7 cellular contexts compared by ENCODE assay signal in the genomic region with DNA sequence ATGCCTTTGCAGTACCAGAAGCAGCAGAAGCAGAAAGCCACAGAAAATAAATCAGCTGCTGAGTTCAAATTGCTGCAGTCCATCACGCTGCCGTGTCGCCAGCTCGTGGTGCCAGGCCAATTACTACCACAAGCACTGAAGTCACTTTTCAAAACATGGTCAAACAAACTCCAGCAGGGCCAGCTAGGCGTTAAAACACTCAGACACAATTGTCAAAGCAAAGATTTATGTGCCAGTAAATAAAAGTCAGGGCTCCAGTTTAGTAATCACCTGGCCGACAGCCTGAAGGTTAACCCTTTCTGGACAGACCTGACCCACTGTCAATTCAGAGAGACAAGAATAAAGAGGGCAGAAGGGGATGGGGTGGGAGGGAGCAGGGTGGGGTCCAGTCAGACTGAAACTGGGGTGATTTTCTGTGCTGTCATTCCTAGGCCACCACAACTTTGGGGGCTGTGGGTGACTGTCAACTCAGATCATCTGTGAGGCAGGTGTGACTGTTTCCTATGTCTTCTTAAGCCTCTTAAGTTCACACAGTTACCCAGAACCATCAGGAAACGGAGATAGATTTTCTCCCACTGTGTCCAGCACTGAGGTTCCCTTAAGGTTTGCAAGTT.
DNase-seq lines count a peak whose midpoint lies in the region; ATAC-seq and TF ChIP-seq lines count a peak whose summit lies in the region.

No MANE protein-coding gene starts in this region.

- no peak for TF ChIP-seq POLR2A in body of pancreas (IDR thresholded peaks at IDR 0.05)

- WGBS in body of pancreas, 2 donors = 12 to 13% methylated on average over 7 of the region's 7 CpGs

- no peaks in the 10 kb centered on the region for H3K27me3 ChIP-seq in body of pancreas
- H3K27me3 ChIP-seq in A673 (replicated peaks; ENCODE audit: insufficient read depth, low read depth, low read length, poor library complexity) = no peaks in the 10 kb centered on the region

- no TSS peak for BruUV-seq in A673 (replicated peaks; lab: Mats Ljungman, UMichigan)

- POLR2A ChIA-PET in A673 (lab: Charles Lee; ENCODE audit: low non-redundant PET) = interaction anchor here (0.6 kb wide), 1 partner anchor 19 kb away, joined by 3 read pairs; no protein-coding TSS in a partner anchor

- peak overlapping the region; percentile 88 to 94 (median 91) for H3K27ac ChIP-seq in body of pancreas
- no peak overlapping the region for H3K27ac ChIP-seq in A673 (ENCODE audit: low read depth, low read length, poor library complexity, severe bottlenecking)

- H3K36me3 ChIP-seq in body of pancreas (replicated peaks in 1 of 2; ENCODE audit: insufficient read depth in 1 of 2, low read depth in 2 of 2) (no peaks in the 10 kb centered on the region), A673 (ENCODE audit: insufficient read depth, low read length, poor library complexity, severe bottlenecking) (no peaks in the 10 kb centered on the region)

- ATAC-seq in GM18873 (IDR thresholded peaks at IDR 0.05; ENCODE audit: low FRiP score, unreplicated experiment) = peak; percentile 47
- peak; percentile 38 for ATAC-seq in HG02623 (IDR thresholded peaks at IDR 0.05; ENCODE audit: unreplicated experiment)
- ATAC-seq in body of pancreas = peak; percentile 51

- intact Hi-C loops in body of pancreas (cut with DNase I) (no loop called here), A673 (cut with micrococcal nuclease; ENCODE audit: unreplicated experiment) (no loop called here)

- H3K4me1 ChIP-seq in body of pancreas = peaks cover 58% of the 10 kb centered on the region
- no peaks in the 10 kb centered on the region for H3K4me1 ChIP-seq in A673 (ENCODE audit: insufficient read depth, low read length, poor library complexity, severe bottlenecking)

- no peak overlapping the region for H3K4me3 ChIP-seq in body of pancreas
- no peak overlapping the region for H3K4me3 ChIP-seq in A673 (ENCODE audit: low read depth, low read length, poor library complexity, severe bottlenecking)

- H3K9me3 ChIP-seq in body of pancreas (no peaks in the 10 kb centered on the region), A673 (ENCODE audit: low read depth, low read length, poor library complexity, severe bottlenecking) (no peaks in the 10 kb centered on the region)

- CTCF ChIA-PET in A673 (lab: Charles Lee) = no interaction called here

- peak in 1 of 7 experiments; percentile 6 for TF ChIP-seq CTCF in body of pancreas (IDR thresholded peaks at IDR 0.05)
- TF ChIP-seq CTCF in A673 (conservative IDR thresholded peaks at IDR 0.05; ENCODE audit: low read depth, low read length) = no peak

- DNase-seq in NCI-H2029 treated with DMSO at 0.1 percent for 48 hours (lab: John Stamatoyannopoulos, UW) (peak; percentile 50), body of pancreas (peak; percentile 78 to 84 (median 80)), A673 (ENCODE audit: low spot score) (no peak), hippocampal formation (lab: John Stamatoyannopoulos, UW) (no peak)
- no peak for DNase-seq in effector CD4-positive, alpha-beta T cell

Comparison
In these comparisons a context has a peak if more than half of its experiments do, and no peak if none do; other contexts are left out.
1. DNase-seq: peak in NCI-H2029 treated with DMSO at 0.1 percent for 48 hours (single experiment) and body of pancreas (4 of 4); none in A673 (single experiment), hippocampal formation (0 of 2) and effector CD4-positive, alpha-beta T cell (single experiment).
2. Peak in every context shown above with its lines, with median percentiles within 50 percentile points of each other: ATAC-seq.